In the genomic region with DNA sequence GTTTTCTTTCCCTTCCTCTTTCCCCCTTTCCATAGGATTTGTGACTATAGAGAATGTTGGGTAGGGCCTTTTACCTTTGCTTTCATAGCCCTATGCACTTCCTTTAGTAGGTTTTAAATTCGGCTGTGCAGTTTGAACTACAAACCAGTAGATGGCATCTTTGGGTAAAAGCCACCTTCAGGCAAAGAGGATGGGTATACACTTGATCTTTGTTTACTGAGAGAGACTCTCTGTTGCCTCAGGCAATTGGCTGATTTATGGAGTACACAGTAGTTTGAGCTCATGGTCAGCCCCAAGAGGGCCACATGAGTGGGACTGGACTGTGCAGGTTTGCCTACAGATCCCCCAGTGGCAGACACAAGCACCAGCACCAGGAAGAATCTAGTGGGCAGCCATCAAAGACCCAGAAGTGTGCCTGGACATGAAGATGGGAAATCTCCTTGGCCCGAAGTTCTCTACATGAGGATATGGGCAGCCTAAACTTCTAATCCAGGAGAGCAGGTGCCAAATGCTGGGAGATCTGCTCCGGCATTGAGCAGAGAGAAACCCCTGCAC, we compare ENCODE assay signal across 9 cellular contexts.
DNase-seq lines count a peak whose midpoint lies in the region; ATAC-seq, FAIRE-seq and TF ChIP-seq lines count a peak whose summit lies in the region.
"Had no signal": no experiment of that assay in that cellular context is flagged by ENCODE, and none has a peak within 500 bp of the region (broad histone marks: within the 10 kb centered on the region; RNA-seq: fewer than 3 reads in every experiment).

No MANE protein-coding gene starts in this region.

- no peak overlapping the region for H3K4ac ChIP-seq in mesendoderm (ENCODE audit: low read depth, low read length)

- no peak overlapping the region for H2BK120ac ChIP-seq in mesendoderm (ENCODE audit: low read depth, low read length)

- H3K4me2 ChIP-seq in mesendoderm (ENCODE audit: low read length), result no peak overlapping the region

- no peak overlapping the region for H3K9ac ChIP-seq in mesendoderm (ENCODE audit: low read length)
- no peak overlapping the region for H3K9ac ChIP-seq in kidney (ENCODE audit: low read length in 2 of 2)

- DNase-seq in MV-4-11 (lab: John Stamatoyannopoulos, UW), result peak; percentile 13
- peak; percentile 47 for DNase-seq in SKM-1 treated with dmso at 0.1 percent for 144 hours (lab: John Stamatoyannopoulos, UW; ENCODE audit: unreplicated experiment)
- DNase-seq in mesendoderm, result peak; percentile 78
- no peak for DNase-seq in kidney
- no peak for DNase-seq in stimulated activated CD4-positive, alpha-beta T cell treated with anti-CD3 and anti-CD28 coated beads, Interleukin-4, amount 100 ng/mL, for 1 hour
- no peak for DNase-seq in GM19240 (ENCODE audit: insufficient read length, low spot score)

- no peak overlapping the region for H3K18ac ChIP-seq in mesendoderm (ENCODE audit: low read length)

- no peaks in the 10 kb centered on the region for H3K9me3 ChIP-seq in kidney (ENCODE audit: control insufficient read depth in 1 of 2, low read length in 2 of 2)

- no peak overlapping the region for H2BK15ac ChIP-seq in mesendoderm (replicated peaks; ENCODE audit: low read depth)

- no CpG with 5 or more reads among the region's 3 CpGs for WGBS in mesendoderm (ENCODE audit: extremely low coverage, insufficient coverage, low lambda C conversion rate)

- H3K79me2 ChIP-seq in mesendoderm (ENCODE audit: control insufficient read depth, insufficient read depth, low read length), result no peaks in the 10 kb centered on the region

- H3K4me1 ChIP-seq in mesendoderm (ENCODE audit: control insufficient read depth, low read depth, low read length), result no peaks in the 10 kb centered on the region
- H3K4me1 ChIP-seq in kidney (ENCODE audit: control insufficient read depth in 1 of 2, insufficient read depth in 1 of 2, low read depth in 1 of 2, low read length in 2 of 2), result no peaks in the 10 kb centered on the region

- H2AK5ac ChIP-seq in mesendoderm (ENCODE audit: low read length), result no peak overlapping the region

- H3K36me3 ChIP-seq in mesendoderm (ENCODE audit: control insufficient read depth, insufficient read depth, low read length), result no peaks in the 10 kb centered on the region
- H3K36me3 ChIP-seq in kidney (ENCODE audit: control insufficient read depth in 1 of 2, insufficient read depth in 2 of 2, low read length in 2 of 2), result no peaks in the 10 kb centered on the region

- H2BK5ac ChIP-seq in mesendoderm (ENCODE audit: low read length), result no peak overlapping the region

- FAIRE-seq in kidney (lab: Jason Lieb, UNC), result no peak

- H3K23ac ChIP-seq in mesendoderm (ENCODE audit: low read length), result no peak overlapping the region

- no peak overlapping the region for H4K5ac ChIP-seq in mesendoderm (ENCODE audit: low read length)

- H3K27ac ChIP-seq in mesendoderm (ENCODE audit: low read depth, low read length) (no peak overlapping the region), kidney (ENCODE audit: low read depth in 2 of 2, low read length in 2 of 2) (no peak overlapping the region)

- intact Hi-C loops in kidney (cut with DNase I), result no loop called here

- no peak overlapping the region for H4K8ac ChIP-seq in mesendoderm (ENCODE audit: low read depth, low read length)

- H3K4me3 ChIP-seq in mesendoderm (ENCODE audit: low read length) (no peak overlapping the region), kidney (ENCODE audit: low read length in 2 of 2) (no peak overlapping the region)

- TF ChIP-seq CTCF in GM12873 (IDR thresholded peaks at IDR 0.05; ENCODE audit: insufficient read depth, low read depth, low read length, missing control alignments) (peak; percentile 51), kidney (IDR thresholded peaks at IDR 0.05; ENCODE audit: borderline replicate concordance, extremely low read depth, insufficient read depth) (no peak)

- H3K56ac ChIP-seq in mesendoderm (ENCODE audit: low read length), result no peak overlapping the region

- H3K27me3 ChIP-seq in mesendoderm (ENCODE audit: insufficient read depth, low read length, poor library complexity), result no peaks in the 10 kb centered on the region

- ATAC-seq in HG03045 (IDR thresholded peaks at IDR 0.05; ENCODE audit: unreplicated experiment), result no peak
- ATAC-seq: activated CD4-positive, CD25-positive, alpha-beta regulatory T cell treated with anti-CD3 and anti-CD28 coated beads, Interleukin-2, amount 50 U/mL, for 24 hours had no signal

- no peaks in the 10 kb centered on the region for H3K79me1 ChIP-seq in mesendoderm (ENCODE audit: low read length)

Comparison
In these comparisons a context has a peak if more than half of its experiments do, and no peak if none do; other contexts are left out.
1. DNase-seq: peak in MV-4-11 (single experiment), SKM-1 treated with dmso at 0.1 percent for 144 hours (single experiment) and mesendoderm (single experiment); none in kidney (single experiment), stimulated activated CD4-positive, alpha-beta T cell treated with anti-CD3 and anti-CD28 coated beads, Interleukin-4, amount 100 ng/mL, for 1 hour (single experiment) and GM19240 (single experiment).